In genomic region chr17:28946239-28946638, GRCh38 we compare ENCODE assay signal across 12 cellular contexts. TPM values are rescaled to one million over a fixed set of nuclear protein-coding genes. Genes with fewer than 3 reads are reported as not detected.
A peak's percentile ranks its signal among the peaks of the same experiment; 100 is the strongest.
DNase-seq lines count a peak whose midpoint lies in the region; ATAC-seq, FAIRE-seq and TF ChIP-seq lines count a peak whose summit lies in the region.
"Had no signal": no experiment of that assay in that cellular context is flagged by ENCODE, and none has a peak within 500 bp of the region (broad histone marks: within the 10 kb centered on the region; RNA-seq: fewer than 3 reads in every experiment).

No MANE protein-coding gene starts in this region.

- peaks cover 62% of the 10 kb centered on the region for H3K4me1 ChIP-seq in CD4-positive, alpha-beta memory T cell (ENCODE audit: insufficient read depth, low read length)
- H3K4me1 ChIP-seq in PC-3 (ENCODE audit: insufficient read depth, low read length) = peaks cover 32% of the 10 kb centered on the region
- H3K4me1 ChIP-seq in neutrophil (ENCODE audit: control insufficient read depth in 1 of 2, insufficient read depth in 1 of 2, low read depth in 1 of 2, low read length in 1 of 2) = peaks cover 47 to 60% of the 10 kb centered on the region in 2 experiments
- peaks cover 53% of the 10 kb centered on the region for H3K4me1 ChIP-seq in body of pancreas

- H3F3A ChIP-seq in PC-3 (ENCODE audit: low read length, unreplicated experiment) = no peaks in the 10 kb centered on the region

- H3K4me3 ChIP-seq in CD4-positive, alpha-beta memory T cell (ENCODE audit: low read length in 2 of 2) = no peak overlapping the region
- H3K4me3 ChIP-seq in PC-3 (ENCODE audit: low read length) (peak overlapping the region; percentile 35; the same call in 1 of the 2 replicates), neutrophil (ENCODE audit: low read depth in 1 of 2, low read length in 1 of 2) (no peak overlapping the region), body of pancreas (no peak overlapping the region)
- H3K4me3 ChIP-seq: cardiac muscle cell, skin epidermis had no signal

- H3K9me3 Mint-ChIP-seq in CD4-positive, alpha-beta memory T cell = no peaks in the 10 kb centered on the region

- TF ChIP-seq POLR2A in body of pancreas (IDR thresholded peaks at IDR 0.05) = no peak

- no peaks in the 10 kb centered on the region for H3K9me3 ChIP-seq in CD4-positive, alpha-beta memory T cell (ENCODE audit: control insufficient read depth in 1 of 2, low read length in 2 of 2)
- no peaks in the 10 kb centered on the region for H3K9me3 ChIP-seq in PC-3 (ENCODE audit: low read length)
- H3K9me3 ChIP-seq in neutrophil = no peaks in the 10 kb centered on the region
- H3K9me3 ChIP-seq in body of pancreas = no peaks in the 10 kb centered on the region

- peaks cover 90% of the 10 kb centered on the region for H3K79me2 ChIP-seq in PC-3 (ENCODE audit: low read length)

- no TSS peak for BruUV-seq in PC-3 (replicated peaks; lab: Mats Ljungman, UMichigan)

- CTCF ChIA-PET in CD4-positive, alpha-beta memory T cell (lab: Charles Lee; ENCODE audit: partially characterized antibody) = interaction anchor here (0.6 to 2.9 kb wide), 7 partner anchors 11 to 183 kb away, joined by 3 to 9 read pairs (median 4); partner anchors contain the start of gene DHRS13
- CTCF ChIA-PET in PC-3 (lab: Charles Lee) = interaction anchor here (0.9 kb wide), 1 partner anchor 44 kb away, joined by 3 read pairs; no protein-coding TSS in a partner anchor

- FAIRE-seq in urothelium cell line (lab: Jason Lieb, UNC) = no peak
- FAIRE-seq: GM18507 had no signal

- no peaks in the 10 kb centered on the region for H3K36me3 ChIP-seq in CD4-positive, alpha-beta memory T cell (ENCODE audit: insufficient read depth, low read length)
- H3K36me3 ChIP-seq in PC-3 (ENCODE audit: low read depth, low read length) = peaks cover 15% of the 10 kb centered on the region; the same call in 1 of the 2 replicates
- peaks cover 9% of the 10 kb centered on the region for H3K36me3 ChIP-seq in neutrophil
- H3K36me3 ChIP-seq in body of pancreas (replicated peaks in 1 of 2; ENCODE audit: insufficient read depth in 1 of 2, low read depth in 2 of 2) = no peaks in the 10 kb centered on the region

- peaks cover 17 to 63% of the 10 kb centered on the region in 2 donors for H3K36me3 Mint-ChIP-seq in CD4-positive, alpha-beta memory T cell

- WGBS in body of pancreas, 2 donors = 45 to 61% methylated on average over 4 of the region's 4 CpGs

- H3K4me1 Mint-ChIP-seq in CD4-positive, alpha-beta memory T cell = peaks cover 45 to 73% (median 59%) of the 10 kb centered on the region in 4 donors

- peak overlapping the region; percentile 85 to 97 (median 94) for H3K27ac Mint-ChIP-seq in CD4-positive, alpha-beta memory T cell

- TF ChIP-seq CTCF in PC-3 (conservative IDR thresholded peaks at IDR 0.05; ENCODE audit: low read depth, low read length) (no peak), neutrophil (IDR thresholded peaks at IDR 0.05) (no peak), body of pancreas (IDR thresholded peaks at IDR 0.05) (no peak)

- no peak overlapping the region for H2AFZ ChIP-seq in PC-3 (ENCODE audit: low read length)

- H3K4me3 Mint-ChIP-seq in CD4-positive, alpha-beta memory T cell = peak overlapping the region in 7 of 8 donors; percentile 14 to 95 (median 73)

- H3K9me2 ChIP-seq in PC-3 (replicated peaks; ENCODE audit: low read length) = no peaks in the 10 kb centered on the region

- H3K27me3 Mint-ChIP-seq in CD4-positive, alpha-beta memory T cell = no peaks in the 10 kb centered on the region

- intact Hi-C loops in CD4-positive, alpha-beta memory T cell (cut with micrococcal nuclease) = no loop called here
- intact Hi-C loops in PC-3 (cut with micrococcal nuclease) (loop anchor here (1.0 to 5.0 kb wide), 2 partner anchors 20 to 44 kb away; partner anchors contain the start of gene DHRS13), body of pancreas (cut with DNase I) (no loop called here)

- H3K27ac ChIP-seq in CD4-positive, alpha-beta memory T cell (ENCODE audit: low read depth, low read length) = peak overlapping the region; percentile 26
- H3K27ac ChIP-seq in PC-3 (ENCODE audit: low read length) (peak overlapping the region; percentile 99), cingulate gyrus (ENCODE audit: low read depth, low read length) (peak overlapping the region; percentile 41), neutrophil (peak overlapping the region; percentile 98), body of pancreas (peak overlapping the region in 2 of 4 donors; percentile 37 to 38)
- H3K27ac ChIP-seq: cardiac muscle cell had no signal

- no peaks in the 10 kb centered on the region for H4K20me1 ChIP-seq in PC-3 (ENCODE audit: low read length)

- ATAC-seq in PC-3 = peak; percentile 62
- no peak for ATAC-seq in body of pancreas

- H3K4me2 ChIP-seq in PC-3 (ENCODE audit: low read length) = peak overlapping the region; percentile 93

- POLR2A ChIA-PET in CD4-positive, alpha-beta memory T cell (lab: Charles Lee; ENCODE audit: partially characterized antibody) = interaction anchor here (0.9 to 9.9 kb wide), 4 partner anchors 9 to 54 kb away, joined by 3 to 257 read pairs (median 164); partner anchors contain the start of genes DHRS13 and FLOT2
- POLR2A ChIA-PET in PC-3 (lab: Charles Lee; ENCODE audit: unreplicated experiment) = interaction anchor here (0.7 kb wide), 1 partner anchor 182 kb away, joined by 3 read pairs; no protein-coding TSS in a partner anchor

- H3K27me3 ChIP-seq in CD4-positive, alpha-beta memory T cell (ENCODE audit: insufficient read depth, low read length) = no peaks in the 10 kb centered on the region
- no peaks in the 10 kb centered on the region for H3K27me3 ChIP-seq in PC-3 (ENCODE audit: low read length)
- no peaks in the 10 kb centered on the region for H3K27me3 ChIP-seq in neutrophil
- no peaks in the 10 kb centered on the region for H3K27me3 ChIP-seq in body of pancreas
- H3K27me3 ChIP-seq: cardiac muscle cell had no signal

- peak overlapping the region; percentile 85 for H3K9ac ChIP-seq in PC-3 (ENCODE audit: low read length)

- DNase-seq in CD4-positive, alpha-beta memory T cell = no peak
- peak; percentile 83 for DNase-seq in PC-3
- DNase-seq in urothelium cell line (ENCODE audit: low spot score) = no peak
- DNase-seq in NCI-H2196 treated with DMSO at 0.1 percent for 48 hours (lab: John Stamatoyannopoulos, UW; ENCODE audit: unreplicated experiment) = no peak
- DNase-seq in body of pancreas = no peak
- DNase-seq in GDM1 (lab: John Stamatoyannopoulos, UW) = no peak
- DNase-seq: OCI-M1 had no signal

RNA-seq across cellular contexts. Expression of gene PHF12, which starts 5.1 kb away (rescaled TPM):
- total RNA-seq in CD4-positive, alpha-beta memory T cell = 100 to 1,000 TPM; 125 to 135 TPM
- 10 to 100 TPM in 1 of 2 donors, 1 to 10 TPM in 1; 5.0 to 12.7 TPM for polyA plus RNA-seq in CD4-positive, alpha-beta memory T cell
- 20.6 and 25.0 TPM in 2 replicates for total RNA-seq in PC-3 (2014; rRNA removed)
- 10 to 100 TPM; 22.1 to 56.4 TPM for total RNA-seq in body of pancreas

RNA-seq across cellular contexts. Expression of gene DHRS13, which starts 43.4 kb away (rescaled TPM):
- 10 to 100 TPM; 44.6 to 49.6 TPM for total RNA-seq in CD4-positive, alpha-beta memory T cell
- 10 to 100 TPM; 15.1 to 19.6 TPM for polyA plus RNA-seq in CD4-positive, alpha-beta memory T cell
- 4.9 and 5.1 TPM in 2 replicates for total RNA-seq in PC-3 (2014; rRNA removed)
- 1 to 10 TPM; 7.3 to 9.9 TPM for total RNA-seq in body of pancreas

RNA-seq across cellular contexts. Expression of gene FLOT2, which starts 48.7 kb away (rescaled TPM):
- total RNA-seq in CD4-positive, alpha-beta memory T cell = 100 to 1,000 TPM; 216 to 224 TPM
- polyA plus RNA-seq in CD4-positive, alpha-beta memory T cell = 100 to 1,000 TPM; 284 to 288 TPM
- 23.1 and 34.7 TPM in 2 replicates for total RNA-seq in PC-3 (2014; rRNA removed)
- total RNA-seq in body of pancreas = 10 to 100 TPM; 26.0 to 32.4 TPM

RNA-seq across cellular contexts. Expression of gene SEZ6, which starts 59.6 kb away (rescaled TPM):
- total RNA-seq in CD4-positive, alpha-beta memory T cell = not detected
- under 1 TPM; 0.41 to 0.81 TPM for polyA plus RNA-seq in CD4-positive, alpha-beta memory T cell
- total RNA-seq in PC-3 (2014; rRNA removed) (not detected in 2 replicates), body of pancreas (not detected)
